Comparison of ENCODE assay signal across 11 cellular contexts in genomic region chr4:48129307-48130014, GRCh38. TPM values are rescaled to one million over a fixed set of nuclear protein-coding genes. Genes with fewer than 3 reads are reported as not detected.
DNase-seq lines count a peak whose midpoint lies in the region; ATAC-seq, FAIRE-seq and TF ChIP-seq lines count a peak whose summit lies in the region.
"Had no signal": no experiment of that assay in that cellular context is flagged by ENCODE, and none has a peak within 500 bp of the region (broad histone marks: within the 10 kb centered on the region; RNA-seq: fewer than 3 reads in every experiment).

No MANE protein-coding gene starts in this region.

- H3K9ac ChIP-seq in GM12878 (ENCODE audit: control insufficient read depth, insufficient read depth, low read length), result no peak overlapping the region

- H3K36me3 Mint-ChIP-seq in progenitor cell of endocrine pancreas (ENCODE audit: insufficient read depth), result no peaks in the 10 kb centered on the region

- peaks cover 15% of the 10 kb centered on the region for H3K4me1 ChIP-seq in GM12878 (ENCODE audit: control insufficient read depth, insufficient read depth, low read length)

- no peak for TF ChIP-seq RAD21 in GM12878 (IDR thresholded peaks at IDR 0.05; ENCODE audit: insufficient read depth, low read depth, low read length)

- H3K36me3 ChIP-seq in GM12878 (ENCODE audit: control insufficient read depth in 2 of 2, insufficient read depth in 2 of 2, low read length in 1 of 2), result 0 out of 4 replicates have a peak, but pooled peaks cover 0 to 10% of the 10 kb centered on the region in 2 experiments

- DNase-seq in GF-D8 (lab: John Stamatoyannopoulos, UW) (peak; percentile 79), RKO (ENCODE audit: low spot score) (peak; percentile 19), GM12878 (ENCODE audit: low read depth, low spot score) (no peak), progenitor cell of endocrine pancreas (ENCODE audit: low spot score, unreplicated experiment) (no peak), NCI-H1092 (lab: John Stamatoyannopoulos, UW) (no peak), epidermal melanocyte (ENCODE audit: insufficient read length, low spot score) (no peak), GM20000 (ENCODE audit: low spot score) (no peak), NCI-H446 (lab: John Stamatoyannopoulos, UW) (no peak)
- DNase-seq: NCI-H1436 treated with DMSO at 0.1 percent for 48 hours had no signal

- H3K27ac Mint-ChIP-seq in progenitor cell of endocrine pancreas, result no peak overlapping the region

- intact Hi-C loops in GM12878 (cut with micrococcal nuclease; ENCODE audit: unreplicated experiment), result loop anchor here (5.0 kb wide), 1 partner anchor 163 kb away; no protein-coding TSS in a partner anchor

- H3K9me3 Mint-ChIP-seq in progenitor cell of endocrine pancreas (ENCODE audit: low read depth), result no peaks in the 10 kb centered on the region

- H3K9me3 ChIP-seq in GM12878 (replicated peaks; ENCODE audit: control insufficient read depth, insufficient read depth, low read length), result no peaks in the 10 kb centered on the region
- H3K9me3 ChIP-seq: body of pancreas, neutrophil had no signal

- no peak overlapping the region for H3K4me3 ChIP-seq in GM12878
- H3K4me3 ChIP-seq: body of pancreas had no signal

- H3K27me3 ChIP-seq in GM12878 (replicated peaks in 1 of 2; ENCODE audit: control insufficient read depth in 2 of 2, insufficient read depth in 2 of 2, low read length in 1 of 2), result no peaks in the 10 kb centered on the region
- H3K27me3 ChIP-seq: body of pancreas, neutrophil had no signal

- no TSS peak for BruUV-seq in GM12878 (replicated peaks; lab: Mats Ljungman, UMichigan)

- no peak for FAIRE-seq in GM12878 (lab: Jason Lieb, UNC)

- TF ChIP-seq CTCF in GM12878 (IDR thresholded peaks at IDR 0.05 in 2 of 3, conservative IDR thresholded peaks at IDR 0.05 in 1 of 3; ENCODE audit: control insufficient read depth in 2 of 3, extremely low read depth in 1 of 3, insufficient read depth in 1 of 3, low read depth in 3 of 3, low read length in 3 of 3) (peak in 2 of 3 experiments; percentile 14 to 20; a peak in 2 of 6 replicates), progenitor cell of endocrine pancreas (IDR thresholded peaks at IDR 0.05; ENCODE audit: unreplicated experiment) (peak; percentile 14), GM20000 (IDR thresholded peaks at IDR 0.05; ENCODE audit: extremely low read depth, missing control alignments) (no peak)

- H3K4me2 ChIP-seq in GM12878 (ENCODE audit: control insufficient read depth, insufficient read depth), result no peak overlapping the region

- no peak overlapping the region for H3K27ac ChIP-seq in GM12878 (ENCODE audit: control insufficient read depth, insufficient read depth)
- H3K27ac ChIP-seq: neutrophil had no signal

- POLR2A ChIA-PET in GM12878 (lab: Charles Lee), result interaction anchor here (0.8 to 1.1 kb wide), 3 partner anchors 9 to 215 kb away, joined by 3 to 5 read pairs (median 4); partner anchors contain the start of gene NFXL1

- no peaks in the 10 kb centered on the region for H3K27me3 Mint-ChIP-seq in progenitor cell of endocrine pancreas

- H2AFZ ChIP-seq in GM12878 (ENCODE audit: control insufficient read depth, low read depth, low read length), result no peak overlapping the region

- in situ Hi-C loops in GM12878 (cut with MboI), result loop anchor here (5.0 kb wide), 1 partner anchor 418 kb away; no protein-coding TSS in a partner anchor

- SMC1A ChIA-PET in GM12878 (lab: Charles Lee; ENCODE audit: uncharacterized antibody, unreplicated experiment), result interaction anchor here (0.8 to 5.0 kb wide), 19 partner anchors 10 to 167 kb away, joined by 3 to 50 read pairs (median 3); no protein-coding TSS in a partner anchor

- H3K79me2 ChIP-seq in GM12878 (ENCODE audit: control insufficient read depth, insufficient read depth, low read length), result no peaks in the 10 kb centered on the region

- RAD21 ChIA-PET in GM12878 (lab: Charles Lee; ENCODE audit: unreplicated experiment), result interaction anchor here (0.8 to 4.0 kb wide), 6 partner anchors 9 to 145 kb away, joined by 3 to 39 read pairs (median 4); no protein-coding TSS in a partner anchor

- ATAC-seq in GM12878, result peak; percentile 47
- ATAC-seq: body of pancreas had no signal

- TF ChIP-seq EP300 in GM12878 (IDR thresholded peaks at IDR 0.05; ENCODE audit: borderline replicate concordance in 1 of 2, control insufficient read depth in 1 of 2, low read depth in 2 of 2, low read length in 2 of 2), result no peak

- CTCF ChIA-PET in GM12878 (lab: Yijun Ruan, JAX), result interaction anchor here (0.7 to 6.7 kb wide), 10 partner anchors 10 to 204 kb away, joined by 3 to 71 read pairs (median 3); no protein-coding TSS in a partner anchor

- peaks cover 36% of the 10 kb centered on the region for H3K4me1 Mint-ChIP-seq in progenitor cell of endocrine pancreas (ENCODE audit: low read depth)

- 67% methylated on average over 9 of the region's 9 CpGs for WGBS in GM12878 (ENCODE audit: insufficient coverage, insufficient replicate concordance, low lambda C conversion rate, missing lambda C conversion rate)

- TF ChIP-seq POLR2A in GM12878 (IDR thresholded peaks at IDR 0.05; ENCODE audit: low read depth, low read length), result peak; percentile 59; the same call in 1 of the 2 replicates

- H3K4me3 Mint-ChIP-seq in progenitor cell of endocrine pancreas (ENCODE audit: low read depth), result no peak overlapping the region

- H4K20me1 ChIP-seq in GM12878 (ENCODE audit: control insufficient read depth, insufficient read depth), result no peaks in the 10 kb centered on the region

TF ChIP-seq in GM12878, 131 proteins besides CTCF, POLR2A, EP300 and RAD21:
- TF ChIP-seq SPI1 (IDR thresholded peaks at IDR 0.05; ENCODE audit: borderline replicate concordance, insufficient read depth, low read depth, low read length) (no peak), CHD2 (IDR thresholded peaks at IDR 0.05; ENCODE audit: borderline replicate concordance, low read depth, low read length) (no peak), SMAD1 (IDR thresholded peaks at IDR 0.05; ENCODE audit: low read depth, partially characterized antibody) (peak; percentile 71), ATF2 (IDR thresholded peaks at IDR 0.05; ENCODE audit: low read length) (no peak), MTA3 (IDR thresholded peaks at IDR 0.05; ENCODE audit: borderline replicate concordance, low read length) (0 out of 2 replicates have a peak, but pooled peaks have one; percentile 17), BCL11A (IDR thresholded peaks at IDR 0.05; ENCODE audit: low read depth, low read length) (no peak), LARP7 (IDR thresholded peaks at IDR 0.05) (no peak), ATF3 (IDR thresholded peaks at IDR 0.05; ENCODE audit: borderline replicate concordance, extremely low read depth, low read depth, low read length) (no peak), RBBP5 (conservative IDR thresholded peaks at IDR 0.05) (no peak), CEBPB (IDR thresholded peaks at IDR 0.05; ENCODE audit: borderline replicate concordance in 1 of 2, low read depth in 2 of 2, low read length in 2 of 2) (0 out of 4 replicates have a peak, but pooled peaks of 1 of the 2 experiments have one; percentile 10), POLR2AphosphoS2 (IDR thresholded peaks at IDR 0.05; ENCODE audit: low read depth, low read length) (peak; percentile 66; the same call in 1 of the 2 replicates), BHLHE40 (IDR thresholded peaks at IDR 0.05; ENCODE audit: borderline replicate concordance in 1 of 2, low read depth in 2 of 2, low read length in 1 of 2) (0 out of 4 replicates have a peak, but pooled peaks of 1 of the 2 experiments have one; percentile 27), IKZF1 (conservative IDR thresholded peaks at IDR 0.05) (peak; percentile 16; the same call in 1 of the 2 replicates)

RNA-seq across cellular contexts. Expression of gene TXK, which starts 4.6 kb away (rescaled TPM):
- total RNA-seq in GM12878 (2013; cell fraction: nucleolus; rRNA removed), result 21.3 and 29.1 TPM in 2 replicates
- total RNA-seq in GM12878 (2014; rRNA removed) (2.1 and 2.7 TPM in 2 replicates), GM12878 (2014; rRNA removed; fragmentation: Illumina TruSeq; extraction: Trizol) (1.8 and 2.1 TPM in 2 replicates), GM12878 (2021) (1.3 and 1.4 TPM in 2 replicates), progenitor cell of endocrine pancreas (1.3 and 3.0 TPM in 2 replicates)
- 1.7 TPM for polyA plus RNA-seq in GM12878 (2011; ENCODE audit: low read depth)
- polyA plus RNA-seq in GM12878 (2011; rRNA removed) (1.5 and 2.4 TPM in 2 replicates), GM12878 (2014; fragmentation: Illumina TruSeq; extraction: Trizol) (2.9 and 3.1 TPM in 2 replicates), GM12878 (2014; fragmentation: Nextera tagmentation; extraction: Ambion mirVana) (under 1 TPM; 0.44 to 0.95 TPM), GM12878 (2014; rRNA removed) (1.6 and 2.4 TPM in 2 replicates), GM12878 (2016; fragmentation: Nextera tagmentation; extraction: Ambion mirVana) (1 to 10 TPM in 1 of 2 experiments, under 1 TPM in 1; 0.91 to 1.1 TPM)
- 0.33 and 0.48 TPM in 2 replicates for polyA plus RNA-seq in GM12878 (2011; cell fraction: cytosol; rRNA removed)
- polyA plus RNA-seq in GM12878 (2011; cell fraction: nucleus; rRNA removed), result 4.4 and 5.4 TPM in 2 replicates
- 1.4 and 1.9 TPM in 2 replicates for polyA plus RNA-seq in GM12878 (2012)
- 0.66 and 1.4 TPM in 2 replicates for polyA minus RNA-seq in GM12878 (2011; rRNA and poly(A)+ RNA removed)
- polyA minus RNA-seq in GM12878 (2011; cell fraction: cytosol; rRNA and poly(A)+ RNA removed), result not detected in 2 replicates
- polyA minus RNA-seq in GM12878 (2011; cell fraction: nucleus; rRNA and poly(A)+ RNA removed), result 2.4 and 3.5 TPM in 2 replicates

Comparison
In these comparisons a context has a peak if more than half of its experiments do, and no peak if none do; other contexts are left out.
1. DNase-seq: peak in GF-D8 (single experiment) and RKO (single experiment); none in GM12878 (single experiment), progenitor cell of endocrine pancreas (single experiment), NCI-H1092 (single experiment), epidermal melanocyte (single experiment), GM20000 (single experiment) and NCI-H446 (0 of 2).